ENCODE assay signal across 8 cellular contexts in the genomic region with DNA sequence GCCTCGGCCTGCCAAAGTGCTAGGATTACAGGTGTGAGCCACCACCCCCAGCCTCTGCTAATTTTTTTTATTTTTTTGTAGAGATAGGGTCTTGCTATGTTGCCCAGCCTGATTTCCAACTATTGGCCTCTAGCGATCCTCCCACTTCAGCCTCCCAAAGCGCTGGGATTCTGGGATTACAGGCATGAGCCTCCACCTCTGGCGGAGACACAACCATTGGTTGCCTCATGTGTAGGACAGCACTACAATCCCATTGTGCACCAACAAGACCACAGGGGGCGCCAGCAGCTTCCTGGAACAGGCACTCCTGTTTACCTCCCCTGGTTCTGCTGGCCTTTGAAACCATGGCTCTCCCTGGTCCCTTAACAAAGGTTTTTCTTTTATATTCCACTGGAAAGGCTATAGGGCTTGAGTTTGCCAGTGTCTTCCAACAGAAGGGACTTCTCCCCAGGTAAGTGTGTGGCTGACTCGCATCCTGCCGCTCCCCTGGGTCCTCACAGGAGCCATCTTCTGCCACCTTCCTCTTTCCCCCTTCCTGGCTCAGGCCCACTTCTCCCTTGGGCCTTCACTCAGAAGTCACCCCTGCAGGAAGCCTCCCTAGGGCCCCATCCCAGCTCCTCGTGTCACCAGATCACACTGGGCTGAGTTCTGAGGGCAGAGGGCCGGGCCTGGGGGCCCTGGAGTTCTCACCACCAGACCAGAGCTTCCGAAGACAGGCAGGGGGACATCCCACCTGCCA. TPM values are rescaled to one million over a fixed set of nuclear protein-coding genes. Genes with fewer than 3 reads are reported as not detected.
DNase-seq lines count a peak whose midpoint lies in the region; ATAC-seq, FAIRE-seq and TF ChIP-seq lines count a peak whose summit lies in the region.

No MANE protein-coding gene starts in this region.

- POLR2A ChIA-PET in GM12878 (lab: Charles Lee), result interaction anchor here (0.6 to 6.8 kb wide), 13 partner anchors 9 to 234 kb away, joined by 3 to 114 read pairs (median 5); a partner anchor contains a TSS

- H3K36me3 Mint-ChIP-seq in IgD-negative memory B cell, result peaks cover 2% of the 10 kb centered on the region
- no peaks in the 10 kb centered on the region for H3K36me3 Mint-ChIP-seq in stimulated activated effector memory CD8-positive, alpha-beta T cell treated with anti-CD3 and anti-CD28 coated beads, Interleukin-12 subunit alpha, Interleukin-12 subunit beta, amount 100 ng/mL, for 72 hours

- H3K27ac ChIP-seq in GM12878 (ENCODE audit: control insufficient read depth, insufficient read depth), result peak overlapping the region; percentile 90

- BruUV-seq in GM12878 (replicated peaks; lab: Mats Ljungman, UMichigan), result TSS peak; percentile 84

- CTCF ChIA-PET in GM12878 (lab: Yijun Ruan, JAX), result interaction anchor here (0.8 to 11.8 kb wide), 22 partner anchors 9 to 365 kb away, joined by 3 to 349 read pairs (median 5); a partner anchor contains a TSS

- H3K4me3 ChIP-seq in GM12878, result peak overlapping the region; percentile 63; the same call in 1 of the 2 replicates

- peak; percentile 79 for DNase-seq in ELR (ENCODE audit: low read depth)
- DNase-seq in SHP77 treated with DMSO at 0.1 percent for 48 hours (lab: John Stamatoyannopoulos, UW), result peak; percentile 13
- no peak for DNase-seq in GM12878 (ENCODE audit: low read depth, low spot score)
- DNase-seq in islet precursor cell, result peak; percentile 86
- peak; percentile 28 to 73 for DNase-seq in stimulated activated effector memory CD8-positive, alpha-beta T cell treated with anti-CD3 and anti-CD28 coated beads, Interleukin-12 subunit alpha, Interleukin-12 subunit beta, amount 100 ng/mL, for 72 hours (ENCODE audit: low spot score in 2 of 2)
- DNase-seq in omental fat pad (ENCODE audit: low spot score), result no peak
- DNase-seq in H54 (ENCODE audit: insufficient read length, low spot score), result no peak

- peaks cover 7% of the 10 kb centered on the region for H3K79me2 ChIP-seq in GM12878 (ENCODE audit: control insufficient read depth, insufficient read depth, low read length)

- H3K4me3 Mint-ChIP-seq in IgD-negative memory B cell, result peak overlapping the region in 3 of 4 donors; percentile 21 to 85 (median 84)
- H3K4me3 Mint-ChIP-seq in stimulated activated effector memory CD8-positive, alpha-beta T cell treated with anti-CD3 and anti-CD28 coated beads, Interleukin-12 subunit alpha, Interleukin-12 subunit beta, amount 100 ng/mL, for 72 hours, result peak overlapping the region; percentile 75

- TF ChIP-seq CTCF in GM12878 (IDR thresholded peaks at IDR 0.05 in 2 of 3, conservative IDR thresholded peaks at IDR 0.05 in 1 of 3; ENCODE audit: control insufficient read depth in 2 of 3, extremely low read depth in 1 of 3, insufficient read depth in 1 of 3, low read depth in 3 of 3, low read length in 3 of 3) (peak; percentile 79 to 83 (median 82)), omental fat pad (IDR thresholded peaks at IDR 0.05) (no peak)

- SMC1A ChIA-PET in GM12878 (lab: Charles Lee; ENCODE audit: uncharacterized antibody, unreplicated experiment), result interaction anchor here (0.7 to 4.9 kb wide), 14 partner anchors 10 to 224 kb away, joined by 3 to 51 read pairs (median 12); a partner anchor contains a TSS

- no peaks in the 10 kb centered on the region for H3K9me3 Mint-ChIP-seq in IgD-negative memory B cell
- H3K9me3 Mint-ChIP-seq in stimulated activated effector memory CD8-positive, alpha-beta T cell treated with anti-CD3 and anti-CD28 coated beads, Interleukin-12 subunit alpha, Interleukin-12 subunit beta, amount 100 ng/mL, for 72 hours, result no peaks in the 10 kb centered on the region

- H3K27ac Mint-ChIP-seq in IgD-negative memory B cell, result peak overlapping the region in 2 of 3 donors; percentile 39 to 53
- H3K27ac Mint-ChIP-seq in stimulated activated effector memory CD8-positive, alpha-beta T cell treated with anti-CD3 and anti-CD28 coated beads, Interleukin-12 subunit alpha, Interleukin-12 subunit beta, amount 100 ng/mL, for 72 hours, result peak overlapping the region; percentile 50

- no peaks in the 10 kb centered on the region for H4K20me1 ChIP-seq in GM12878 (ENCODE audit: control insufficient read depth, insufficient read depth)

- H3K9ac ChIP-seq in GM12878 (ENCODE audit: control insufficient read depth, insufficient read depth, low read length), result peak overlapping the region; percentile 67

- H3K27me3 Mint-ChIP-seq in IgD-negative memory B cell, result no peaks in the 10 kb centered on the region

- H3K36me3 ChIP-seq in GM12878 (ENCODE audit: control insufficient read depth in 2 of 2, insufficient read depth in 2 of 2, low read length in 1 of 2), result peaks cover 0 to 3% of the 10 kb centered on the region in 2 experiments; a peak in 2 of 4 replicates

- 26% methylated on average over 10 of the region's 10 CpGs for WGBS in GM12878 (ENCODE audit: insufficient coverage, insufficient replicate concordance, low lambda C conversion rate, missing lambda C conversion rate)

- H3K4me1 ChIP-seq in GM12878 (ENCODE audit: control insufficient read depth, insufficient read depth, low read length), result peaks cover 22% of the 10 kb centered on the region

- RAD21 ChIA-PET in GM12878 (lab: Charles Lee; ENCODE audit: unreplicated experiment), result interaction anchor here (0.7 to 9.2 kb wide), 19 partner anchors 10 to 370 kb away, joined by 3 to 215 read pairs (median 12); a partner anchor contains a TSS

- in situ Hi-C loops in GM12878 (cut with MboI), result no loop called here

- peak overlapping the region; percentile 82 for H2AFZ ChIP-seq in GM12878 (ENCODE audit: control insufficient read depth, low read depth, low read length)

- peak; percentile 79 for ATAC-seq in GM12878
- peak; percentile 31 for ATAC-seq in stimulated activated effector memory CD8-positive, alpha-beta T cell treated with anti-CD3 and anti-CD28 coated beads, Interleukin-12 subunit alpha, Interleukin-12 subunit beta, amount 100 ng/mL, for 72 hours
- ATAC-seq in omental fat pad (ENCODE audit: low FRiP score), result no peak

- peaks cover 10 to 19% (median 16%) of the 10 kb centered on the region in 3 donors for H3K4me1 Mint-ChIP-seq in IgD-negative memory B cell
- H3K4me1 Mint-ChIP-seq in stimulated activated effector memory CD8-positive, alpha-beta T cell treated with anti-CD3 and anti-CD28 coated beads, Interleukin-12 subunit alpha, Interleukin-12 subunit beta, amount 100 ng/mL, for 72 hours, result peaks cover 21% of the 10 kb centered on the region

- H3K27me3 ChIP-seq in GM12878 (replicated peaks in 1 of 2; ENCODE audit: control insufficient read depth in 2 of 2, insufficient read depth in 2 of 2, low read length in 1 of 2), result no peaks in the 10 kb centered on the region

- no peak for TF ChIP-seq EP300 in GM12878 (IDR thresholded peaks at IDR 0.05; ENCODE audit: borderline replicate concordance in 1 of 2, control insufficient read depth in 1 of 2, low read depth in 2 of 2, low read length in 2 of 2)

- FAIRE-seq in GM12878 (lab: Jason Lieb, UNC) (peak; percentile 95), H54 (lab: Jason Lieb, UNC) (no peak)

- intact Hi-C loops in GM12878 (cut with micrococcal nuclease; ENCODE audit: unreplicated experiment), result loop anchor here (1.0 kb wide), 1 partner anchor 51 kb away; no protein-coding TSS in a partner anchor

- TF ChIP-seq POLR2A in GM12878 (IDR thresholded peaks at IDR 0.05; ENCODE audit: low read depth, low read length), result peak; percentile 53
- no peak for TF ChIP-seq POLR2A in H54 (IDR thresholded peaks at IDR 0.05; ENCODE audit: low read depth, low read length)

- no peaks in the 10 kb centered on the region for H3K9me3 ChIP-seq in GM12878 (replicated peaks; ENCODE audit: control insufficient read depth, insufficient read depth, low read length)

- TF ChIP-seq RAD21 in GM12878 (IDR thresholded peaks at IDR 0.05; ENCODE audit: insufficient read depth, low read depth, low read length), result peak; percentile 66

- H3K4me2 ChIP-seq in GM12878 (ENCODE audit: control insufficient read depth, insufficient read depth), result peak overlapping the region; percentile 78

TF ChIP-seq in GM12878, 131 proteins besides CTCF, POLR2A, EP300 and RAD21 (continues in another document):
- TF ChIP-seq FOS (IDR thresholded peaks at IDR 0.05; ENCODE audit: borderline replicate concordance, extremely low read depth, insufficient read length) (no peak), RFX5 (IDR thresholded peaks at IDR 0.05; ENCODE audit: low read depth, low read length) (no peak), MEF2B (IDR thresholded peaks at IDR 0.05; ENCODE audit: partially characterized antibody, poor library complexity, severe bottlenecking) (peak; percentile 69), PML (IDR thresholded peaks at IDR 0.05; ENCODE audit: low read length) (no peak), CEBPB (IDR thresholded peaks at IDR 0.05; ENCODE audit: borderline replicate concordance in 1 of 2, low read depth in 2 of 2, low read length in 2 of 2) (no peak), NR2C1 (IDR thresholded peaks at IDR 0.05) (no peak), ZZZ3 (IDR thresholded peaks at IDR 0.05; ENCODE audit: control insufficient read depth, insufficient read length, low read depth) (no peak), PAX5 (IDR thresholded peaks at IDR 0.05; ENCODE audit: borderline replicate concordance, low read depth, low read length) (0 out of 2 replicates have a peak, but pooled peaks have one; percentile 4), LARP7 (IDR thresholded peaks at IDR 0.05) (0 out of 2 replicates have a peak, but pooled peaks have one; percentile 23), NBN (IDR thresholded peaks at IDR 0.05) (0 out of 2 replicates have a peak, but pooled peaks have one; percentile 45), BHLHE40 (IDR thresholded peaks at IDR 0.05; ENCODE audit: borderline replicate concordance in 1 of 2, low read depth in 2 of 2, low read length in 1 of 2) (peak in 1 of 2 experiments; percentile 3; a peak in 1 of 4 replicates)

RNA-seq across cellular contexts. Expression of a gene that starts 39.2 kb away (rescaled TPM):
- polyA plus RNA-seq in IgD-negative memory B cell, result not detected
- total RNA-seq in GM12878 (2013; cell fraction: nucleolus; rRNA removed), result 0.27 TPM in 1 of 2 replicates, not detected in the other
- 0.28 and 0.49 TPM in 2 replicates for total RNA-seq in GM12878 (2014; rRNA removed)
- 0.18 and 0.37 TPM in 2 replicates for total RNA-seq in GM12878 (2014; rRNA removed; fragmentation: Illumina TruSeq; extraction: Trizol)
- total RNA-seq in GM12878 (2021), result 0.24 and 0.41 TPM in 2 replicates
- polyA plus RNA-seq in GM12878 (2011; ENCODE audit: low read depth), result 0.50 TPM
- polyA plus RNA-seq in GM12878 (2011; rRNA removed), result 0.05 and 0.09 TPM in 2 replicates
- 0.03 TPM in 1 of 2 replicates, not detected in the other for polyA plus RNA-seq in GM12878 (2011; cell fraction: cytosol; rRNA removed)
- not detected in 2 replicates for polyA plus RNA-seq in GM12878 (2011; cell fraction: nucleus; rRNA removed)
- 0.09 and 0.35 TPM in 2 replicates for polyA plus RNA-seq in GM12878 (2012)
- 0.13 and 0.35 TPM in 2 replicates for polyA plus RNA-seq in GM12878 (2014; fragmentation: Illumina TruSeq; extraction: Trizol)
- under 1 TPM; 0.08 to 0.24 TPM for polyA plus RNA-seq in GM12878 (2014; fragmentation: Nextera tagmentation; extraction: Ambion mirVana)
- polyA plus RNA-seq in GM12878 (2014; rRNA removed), result 0.33 and 0.42 TPM in 2 replicates
- under 1 TPM; 0.10 to 0.16 TPM for polyA plus RNA-seq in GM12878 (2016; fragmentation: Nextera tagmentation; extraction: Ambion mirVana)
- not detected in 2 replicates for polyA minus RNA-seq in GM12878 (2011; rRNA and poly(A)+ RNA removed)
- not detected in 2 replicates for polyA minus RNA-seq in GM12878 (2011; cell fraction: cytosol; rRNA and poly(A)+ RNA removed)
- polyA minus RNA-seq in GM12878 (2011; cell fraction: nucleus; rRNA and poly(A)+ RNA removed), result not detected in 2 replicates
- under 1 TPM in 1 of 4 donors, not detected in 3; 0.63 TPM for total RNA-seq in omental fat pad

Comparison
In these comparisons a context has a peak if more than half of its experiments do, and no peak if none do; other contexts are left out.
1. DNase-seq: peak in ELR (single experiment), SHP77 treated with DMSO at 0.1 percent for 48 hours (single experiment), islet precursor cell (single experiment) and stimulated activated effector memory CD8-positive, alpha-beta T cell treated with anti-CD3 and anti-CD28 coated beads, Interleukin-12 subunit alpha, Interleukin-12 subunit beta, amount 100 ng/mL, for 72 hours (2 of 2); none in GM12878 (single experiment), omental fat pad (single experiment) and H54 (single experiment).
2. CTCF ChIP-seq: peak in GM12878 (3 of 3); none in omental fat pad (0 of 3).